ENCODE assay signal across 32 cellular contexts in the genomic region with DNA sequence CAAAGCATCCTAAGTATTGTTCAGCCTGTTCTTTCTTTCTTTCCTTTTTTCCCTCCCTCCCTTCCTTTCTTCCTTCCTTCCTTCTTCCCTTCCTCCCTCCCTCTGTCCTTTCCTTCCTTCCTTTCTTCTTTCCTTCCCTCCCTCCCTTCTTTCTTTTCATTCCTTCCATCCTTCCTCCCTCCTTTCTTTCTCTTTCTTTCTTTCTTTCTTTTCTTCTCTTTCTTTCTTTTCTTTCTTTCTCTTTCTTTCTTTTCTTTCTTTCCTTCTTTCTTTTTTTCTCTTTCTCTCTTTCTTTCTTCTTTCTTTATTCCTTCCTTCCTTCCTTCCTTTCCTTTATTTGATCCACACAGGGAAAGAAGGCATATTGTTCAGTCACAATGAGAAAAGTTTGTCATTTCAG. TPM values are rescaled to one million over a fixed set of nuclear protein-coding genes. Genes with fewer than 3 reads are reported as not detected.
"Had no signal": no experiment of that assay in that cellular context is flagged by ENCODE, and none has a peak within 500 bp of the region (broad histone marks: within the 10 kb centered on the region; RNA-seq: fewer than 3 reads in every experiment).

No MANE protein-coding gene starts in this region.

- H3K36me3 Mint-ChIP-seq: mesothelial cell of epicardium, naive B cell had no signal

- H3K27me3 ChIP-seq: colonic mucosa, esophagus squamous epithelium, gastrocnemius medialis, left lung had no signal

- H3K27ac Mint-ChIP-seq: dendritic cell treated with granulocyte-macrophage colony-stimulating factor and Interleukin-4, amounts not matched to agents 40 ng/mL and 50 ng/mL, for 4 days; effector memory CD8-positive, alpha-beta T cell; endodermal cell; mesothelial cell of epicardium; naive B cell had no signal

- H3K9me3 Mint-ChIP-seq: dendritic cell treated with granulocyte-macrophage colony-stimulating factor and Interleukin-4, amounts not matched to agents 40 ng/mL and 50 ng/mL, for 4 days; endodermal cell; mesothelial cell of epicardium had no signal

- DNase-seq: colonic mucosa; cortex of kidney; effector CD8-positive, alpha-beta T cell; effector memory CD8-positive, alpha-beta T cell; endodermal cell; erythroblast; esophagus squamous epithelium; foreskin fibroblast; foreskin melanocyte; gastrocnemius medialis; glutamatergic neuron; head of caudate nucleus; heart right ventricle; hippocampal formation; left cardiac atrium; left lung; left ventricle myocardium superior; lower lobe of right lung; mesenchymal stem cell; mucosa of descending colon; naive B cell had no signal

- H3K4me3 Mint-ChIP-seq: dendritic cell treated with granulocyte-macrophage colony-stimulating factor and Interleukin-4, amounts not matched to agents 40 ng/mL and 50 ng/mL, for 4 days; effector memory CD8-positive, alpha-beta T cell; endodermal cell; mesothelial cell of epicardium had no signal

- H3K36me3 ChIP-seq: colonic mucosa, esophagus squamous epithelium, gastrocnemius medialis, heart right ventricle, lower lobe of right lung had no signal

- H3K4me1 Mint-ChIP-seq: endodermal cell, mesothelial cell of epicardium, naive B cell had no signal

- H3K27ac ChIP-seq: colonic mucosa, epithelial cell of prostate, esophagus squamous epithelium, gastrocnemius medialis, heart right ventricle, left lung, lower lobe of right lung had no signal

- H3K4me1 ChIP-seq: colonic mucosa, esophagus squamous epithelium, gastrocnemius medialis, heart right ventricle, left lung, lower lobe of right lung had no signal

- H3K9me3 ChIP-seq: colonic mucosa, esophagus squamous epithelium, gastrocnemius medialis, heart right ventricle, left lung, lower lobe of right lung, mucosa of descending colon had no signal

- ATAC-seq: effector memory CD8-positive, alpha-beta T cell; esophagus mucosa; gastrocnemius medialis; heart right ventricle; left cardiac atrium; left lung; left ventricle myocardium superior; lower lobe of right lung; mucosa of descending colon had no signal

- H3K27me3 Mint-ChIP-seq: effector memory CD8-positive, alpha-beta T cell had no signal

- H3K4me3 ChIP-seq: colonic mucosa, esophagus squamous epithelium, gastrocnemius medialis, heart right ventricle, left lung, lower lobe of right lung, mucosa of descending colon had no signal

RNA-seq across cellular contexts. Expression of gene PNLIP, which starts 21.2 kb away (rescaled TPM):
- total RNA-seq: dermis microvascular lymphatic vessel endothelial cell, endodermal cell, esophagus mucosa, esophagus squamous epithelium, gastrocnemius medialis, glomerular endothelial cell, kidney epithelial cell, left cardiac atrium, left lung, left ventricle myocardium superior, lower lobe of right lung, lung microvascular endothelial cell, mesothelial cell of epicardium, mucosa of descending colon, myocyte had no signal
- polyA plus RNA-seq: keratinocyte had no signal

RNA-seq across cellular contexts. Expression of gene PNLIPRP1, which starts 23.8 kb away (rescaled TPM):
- total RNA-seq: dermis microvascular lymphatic vessel endothelial cell, endodermal cell, esophagus mucosa, esophagus squamous epithelium, gastrocnemius medialis, glomerular endothelial cell, kidney epithelial cell, left cardiac atrium, left lung, left ventricle myocardium superior, lower leg skin, lower lobe of right lung, lung microvascular endothelial cell, mesothelial cell of epicardium, myocyte had no signal
- polyA plus RNA-seq: keratinocyte had no signal

RNA-seq across cellular contexts. Expression of gene PNLIPRP2, which starts 53.8 kb away (rescaled TPM):
- total RNA-seq: dermis microvascular lymphatic vessel endothelial cell, esophagus mucosa, esophagus squamous epithelium, gastrocnemius medialis, glomerular endothelial cell, heart right ventricle, kidney epithelial cell, left cardiac atrium, left lung, left ventricle myocardium superior, lower lobe of right lung, lung microvascular endothelial cell, mesothelial cell of epicardium, myocyte had no signal
- polyA plus RNA-seq: keratinocyte had no signal
